In genomic region chr15:100721758-100722550, GRCh38 we compare ENCODE assay signal across 8 cellular contexts.
DNase-seq lines count a peak whose midpoint lies in the region; ATAC-seq, FAIRE-seq and TF ChIP-seq lines count a peak whose summit lies in the region.
"Had no signal": no experiment of that assay in that cellular context is flagged by ENCODE, and none has a peak within 500 bp of the region (broad histone marks: within the 10 kb centered on the region; RNA-seq: fewer than 3 reads in every experiment).

No MANE protein-coding gene starts in this region.

- no peak overlapping the region for H3K4ac ChIP-seq in H9 (ENCODE audit: low read depth, low read length)

- H3K79me2 ChIP-seq in H9 (ENCODE audit: insufficient read depth, low read length) (no peaks in the 10 kb centered on the region), endothelial cell of umbilical vein (ENCODE audit: control insufficient read depth, insufficient read depth, low read length) (no peaks in the 10 kb centered on the region)

- H3K79me1 ChIP-seq in H9 (ENCODE audit: insufficient read depth, low read depth, low read length, poor library complexity, severe bottlenecking): no peaks in the 10 kb centered on the region

- no peak overlapping the region for H3K23ac ChIP-seq in H9 (ENCODE audit: insufficient read length, low read depth, low read length)

- no peak overlapping the region for H3K56ac ChIP-seq in H9 (ENCODE audit: insufficient read length, low read depth, low read length)

- H2BK12ac ChIP-seq in H9 (ENCODE audit: insufficient read length, low read depth, low read length): no peak overlapping the region

- no peak overlapping the region for H3T11ph ChIP-seq in H9 (ENCODE audit: low read length)

- H2AFZ ChIP-seq in H9 (ENCODE audit: low read length): no peak overlapping the region
- H2AFZ ChIP-seq in endothelial cell of umbilical vein (ENCODE audit: low read depth, low read length): no peak overlapping the region

- H2BK15ac ChIP-seq in H9 (ENCODE audit: low read depth, low read length): no peak overlapping the region

- no peak overlapping the region for H3K9ac ChIP-seq in H9 (ENCODE audit: extremely low read depth, insufficient read length, low read length)
- peak overlapping the region; percentile 30 for H3K9ac ChIP-seq in endothelial cell of umbilical vein (replicated peaks; ENCODE audit: extremely low read depth, insufficient read depth, low read length)

- TSS peak; percentile 70 for BruUV-seq in endothelial cell of umbilical vein (replicated peaks; lab: Mats Ljungman, UMichigan)

- no peak overlapping the region for H3K4me3 ChIP-seq in endothelial cell of umbilical vein (replicated peaks in 1 of 3; ENCODE audit: insufficient read depth in 1 of 3, low read depth in 1 of 3, low read length in 3 of 3)

- H3K27ac ChIP-seq in H9 (ENCODE audit: insufficient read length, low read depth, low read length): no peak overlapping the region
- peak overlapping the region; percentile 82 for H3K27ac ChIP-seq in endothelial cell of umbilical vein (ENCODE audit: insufficient read depth, low read depth, low read length)

- POLR2A ChIA-PET in endothelial cell of umbilical vein (lab: Charles Lee): interaction anchor here (0.6 kb wide), 1 partner anchor 180 kb away, joined by 3 read pairs; no protein-coding TSS in a partner anchor

- no peak overlapping the region for H4K91ac ChIP-seq in H9 (ENCODE audit: insufficient read length, low read depth, low read length)

- H3K9me3 ChIP-seq in H9 (ENCODE audit: control insufficient read depth, low read depth, low read length) (no peaks in the 10 kb centered on the region), endothelial cell of umbilical vein (replicated peaks; ENCODE audit: control insufficient read depth, insufficient read depth, low read length) (no peaks in the 10 kb centered on the region)

- TF ChIP-seq POLR2A in endothelial cell of umbilical vein (IDR thresholded peaks at IDR 0.05; ENCODE audit: low read depth, low read length): no peak

- no peak for ATAC-seq in HG02759 (IDR thresholded peaks at IDR 0.05; ENCODE audit: unreplicated experiment)
- no peak for ATAC-seq in GM19395 (IDR thresholded peaks at IDR 0.05; ENCODE audit: unreplicated experiment)

- H3K4me1 ChIP-seq in H9 (ENCODE audit: insufficient read depth, low read length) (no peaks in the 10 kb centered on the region), endothelial cell of umbilical vein (ENCODE audit: control insufficient read depth, extremely low read depth, insufficient read depth, low read length) (peaks cover 27% of the 10 kb centered on the region)

- no peak overlapping the region for H3K27ac Mint-ChIP-seq in H9
- H3K27ac Mint-ChIP-seq in activated naive CD4-positive, alpha-beta T cell treated with anti-CD3 and anti-CD28 coated beads for 36 hours: no peak overlapping the region

- H3K18ac ChIP-seq in H9 (ENCODE audit: insufficient read length, low read depth, low read length): no peak overlapping the region

- H3K27me3 Mint-ChIP-seq in H9 (ENCODE audit: low read depth): peaks cover 8% of the 10 kb centered on the region
- peaks cover 3% of the 10 kb centered on the region for H3K27me3 Mint-ChIP-seq in activated naive CD4-positive, alpha-beta T cell treated with anti-CD3 and anti-CD28 coated beads for 36 hours (ENCODE audit: low read depth)

- DNase-seq in H9 (peak; percentile 9), NOMO-1 treated with dmso at 0.1 percent for 144 hours (lab: John Stamatoyannopoulos, UW; ENCODE audit: unreplicated experiment) (peak; percentile 80), endothelial cell of umbilical vein (ENCODE audit: low read depth, low spot score) (peak; percentile 96), non-pigmented ciliary epithelial cell (ENCODE audit: low read depth) (peak; percentile 97)
- DNase-seq in activated naive CD4-positive, alpha-beta T cell treated with anti-CD3 and anti-CD28 coated beads for 36 hours: no peak

- WGBS in H9 (ENCODE audit: extremely low coverage, insufficient read length, low lambda C conversion rate): no CpG with 5 or more reads among the region's 12 CpGs

- no peaks in the 10 kb centered on the region for H3K23me2 ChIP-seq in H9 (ENCODE audit: insufficient read length, low read depth, low read length, poor library complexity, severe bottlenecking)

- H3K36me3 ChIP-seq in endothelial cell of umbilical vein (ENCODE audit: control insufficient read depth in 2 of 2, extremely low read depth in 1 of 2, insufficient read depth in 2 of 2, low read length in 2 of 2): no peaks in the 10 kb centered on the region

- no peak overlapping the region for H4K5ac ChIP-seq in H9 (ENCODE audit: insufficient read length, low read depth, low read length)

- H3K36me3 Mint-ChIP-seq in H9 (ENCODE audit: insufficient read depth in 1 of 3, low read depth in 3 of 3): no peaks in the 10 kb centered on the region
- no peaks in the 10 kb centered on the region for H3K36me3 Mint-ChIP-seq in activated naive CD4-positive, alpha-beta T cell treated with anti-CD3 and anti-CD28 coated beads for 36 hours (ENCODE audit: low read depth)

- intact Hi-C loops in endothelial cell of umbilical vein (cut with micrococcal nuclease): loop anchor here (1.0 to 5.0 kb wide), 5 partner anchors 9 to 555 kb away; partner anchors contain the start of gene SELENOS
- intact Hi-C loops in activated naive CD4-positive, alpha-beta T cell treated with anti-CD3 and anti-CD28 coated beads for 36 hours (cut with micrococcal nuclease): no loop called here

- peak; percentile 97 for FAIRE-seq in endothelial cell of umbilical vein (lab: Jason Lieb, UNC)

- TF ChIP-seq CTCF in H9 (conservative IDR thresholded peaks at IDR 0.05): no peak
- no peak for TF ChIP-seq CTCF in endothelial cell of umbilical vein (IDR thresholded peaks at IDR 0.05; ENCODE audit: extremely low read depth in 1 of 2, insufficient read depth in 1 of 2, low read depth in 1 of 2, low read length in 2 of 2)

- no peaks in the 10 kb centered on the region for H3K9me1 ChIP-seq in endothelial cell of umbilical vein (replicated peaks; ENCODE audit: control insufficient read depth, extremely low read depth, insufficient read depth, low read length)

- H2AK5ac ChIP-seq in H9 (ENCODE audit: insufficient read length, low read length): no peak overlapping the region

- H3K4me1 Mint-ChIP-seq in H9: peaks cover 0 to 2% of the 10 kb centered on the region in 2 experiments; a peak in 2 of 4 replicates
- no peaks in the 10 kb centered on the region for H3K4me1 Mint-ChIP-seq in activated naive CD4-positive, alpha-beta T cell treated with anti-CD3 and anti-CD28 coated beads for 36 hours (ENCODE audit: low read depth)

- H3K27me3 ChIP-seq in H9 (ENCODE audit: insufficient read depth, low read length) (no peaks in the 10 kb centered on the region), endothelial cell of umbilical vein (ENCODE audit: control insufficient read depth in 2 of 2, insufficient read depth in 2 of 2, low read length in 2 of 2) (no peaks in the 10 kb centered on the region)

- H3K4me3 Mint-ChIP-seq in H9: no peak overlapping the region
- no peak overlapping the region for H3K4me3 Mint-ChIP-seq in activated naive CD4-positive, alpha-beta T cell treated with anti-CD3 and anti-CD28 coated beads for 36 hours
- H3K4me3 Mint-ChIP-seq: neural crest cell had no signal

- no peak overlapping the region for H2BK20ac ChIP-seq in H9 (ENCODE audit: low read depth, low read length, poor library complexity, severe bottlenecking)

- no peak overlapping the region for H3K4me2 ChIP-seq in H9 (ENCODE audit: insufficient read depth, insufficient read length, low read length)
- H3K4me2 ChIP-seq in endothelial cell of umbilical vein (ENCODE audit: insufficient read depth, low read length): peak overlapping the region; percentile 28

- no peak overlapping the region for H2BK120ac ChIP-seq in H9 (ENCODE audit: low read depth, low read length, poor library complexity, severe bottlenecking)

- CTCF ChIA-PET in endothelial cell of umbilical vein (lab: Charles Lee): interaction anchor here (1.1 to 2.7 kb wide), 7 partner anchors 9 to 286 kb away, joined by 3 to 10 read pairs (median 4); no protein-coding TSS in a partner anchor
- CTCF ChIA-PET in activated naive CD4-positive, alpha-beta T cell treated with anti-CD3 and anti-CD28 coated beads for 36 hours (lab: Charles Lee): no interaction called here

- dilution Hi-C loops in endothelial cell of umbilical vein (cut with MboI; ENCODE audit: extremely low pct_ligation_motif_present, low sequenced_read_pairs): no loop called here

- H3K9me3 Mint-ChIP-seq in H9: no peaks in the 10 kb centered on the region; a peak in 2 of 5 replicates
- H3K9me3 Mint-ChIP-seq in activated naive CD4-positive, alpha-beta T cell treated with anti-CD3 and anti-CD28 coated beads for 36 hours: no peaks in the 10 kb centered on the region
- H3K9me3 Mint-ChIP-seq: neural crest cell had no signal

- H3K14ac ChIP-seq in H9 (ENCODE audit: insufficient read depth, low read length): no peak overlapping the region

- H2BK5ac ChIP-seq in H9 (ENCODE audit: insufficient read length, low read length): no peak overlapping the region

- no peak overlapping the region for H4K8ac ChIP-seq in H9 (replicated peaks; ENCODE audit: insufficient read length, low read depth, low read length)

- H4K20me1 ChIP-seq in H9 (ENCODE audit: control insufficient read depth, insufficient read depth, insufficient read length) (no peaks in the 10 kb centered on the region), endothelial cell of umbilical vein (replicated peaks; ENCODE audit: control insufficient read depth, extremely low read depth, insufficient read depth, low read length) (no peaks in the 10 kb centered on the region)

TF ChIP-seq in endothelial cell of umbilical vein, 7 proteins besides CTCF, POLR2A, EP300 and RAD21:
- TF ChIP-seq POLR2AphosphoS5 (IDR thresholded peaks at IDR 0.05; ENCODE audit: insufficient read depth, low read depth, low read length): peak; percentile 24
- TF ChIP-seq EZH2 (IDR thresholded peaks at IDR 0.05; ENCODE audit: borderline replicate concordance, low read depth, low read length, severe bottlenecking): no peak
- peak; percentile 57 for TF ChIP-seq GATA2 (IDR thresholded peaks at IDR 0.05; ENCODE audit: insufficient read depth, insufficient read length, low read depth, low read length)
- TF ChIP-seq FOS (IDR thresholded peaks at IDR 0.05; ENCODE audit: borderline replicate concordance, insufficient read depth, low read length): peak; percentile 90
- TF ChIP-seq JUN (IDR thresholded peaks at IDR 0.05; ENCODE audit: borderline replicate concordance, insufficient read depth, insufficient read length, low read depth): peak; percentile 96
- peak; percentile 37 for TF ChIP-seq MAX (IDR thresholded peaks at IDR 0.05; ENCODE audit: insufficient read depth, insufficient read length)
- no peak for TF ChIP-seq MYC (IDR thresholded peaks at IDR 0.05; ENCODE audit: low read depth, low read length)
